ENCODE assay signal across 30 cellular contexts in the genomic region with DNA sequence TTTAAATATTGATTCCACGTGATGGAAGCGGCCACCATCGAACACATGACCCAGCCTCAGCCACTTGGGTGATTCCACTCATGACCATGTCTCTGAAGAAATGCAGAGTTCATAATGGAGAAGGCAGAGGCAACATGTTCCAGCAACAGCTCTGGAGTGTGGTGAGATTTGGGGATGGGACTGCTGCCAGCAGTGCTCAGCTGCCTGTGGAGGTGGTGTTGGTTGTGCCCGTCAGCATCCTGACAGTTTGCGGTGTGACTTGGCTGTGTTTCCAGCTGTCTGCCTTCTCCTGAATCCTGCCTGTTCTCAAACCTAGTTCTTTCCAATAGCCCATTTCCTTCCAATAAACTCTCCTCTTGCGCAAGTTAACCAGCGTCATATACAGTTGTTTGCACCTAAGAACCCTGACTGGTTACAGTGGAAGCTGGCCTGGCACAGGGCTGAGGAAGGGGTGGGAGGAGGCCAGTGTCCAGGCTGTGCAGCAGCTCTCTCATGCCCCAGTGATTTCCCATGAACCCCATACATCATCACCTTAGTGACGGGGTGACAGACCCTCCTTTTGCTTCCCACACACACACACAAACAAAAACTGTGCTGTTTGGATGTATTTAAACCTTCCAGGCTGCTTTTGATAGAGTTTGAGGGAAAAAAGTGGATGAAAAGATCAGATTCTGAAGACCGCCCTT. TPM values are rescaled to one million over a fixed set of nuclear protein-coding genes. Genes with fewer than 3 reads are reported as not detected.
A peak's percentile ranks its signal among the peaks of the same experiment; 100 is the strongest.
DNase-seq lines count a peak whose midpoint lies in the region; ATAC-seq, FAIRE-seq and TF ChIP-seq lines count a peak whose summit lies in the region.
"Had no signal": no experiment of that assay in that cellular context is flagged by ENCODE, and none has a peak within 500 bp of the region (broad histone marks: within the 10 kb centered on the region; RNA-seq: fewer than 3 reads in every experiment).

No MANE protein-coding gene starts in this region.

- H2BK5ac ChIP-seq in H1 (ENCODE audit: low read depth, low read length), result no peak overlapping the region

- H2AFZ ChIP-seq in H1 (ENCODE audit: low read length), result peak overlapping the region; percentile 75; the same call in 1 of the 2 replicates

- no peak overlapping the region for H3K18ac ChIP-seq in H1 (ENCODE audit: extremely low read depth, low read length)

- H3K9ac ChIP-seq in H1 (replicated peaks in 1 of 4; ENCODE audit: extremely low read depth in 1 of 4, low read depth in 3 of 4, low read length in 3 of 4), result no peak overlapping the region
- H3K9ac ChIP-seq: BLaER1 had no signal

- no peak overlapping the region; the same call in 1 of the 2 replicates for H2BK15ac ChIP-seq in H1 (ENCODE audit: low read length)

- FAIRE-seq in H1 (lab: Jason Lieb, UNC), result no peak
- FAIRE-seq: G401.6 had no signal

- H3K4me2 ChIP-seq in H1 (ENCODE audit: insufficient read depth in 1 of 2, low read depth in 2 of 2, low read length in 2 of 2), result no peak overlapping the region
- H3K4me2 ChIP-seq: BLaER1 had no signal

- H2BK20ac ChIP-seq in H1 (ENCODE audit: low read length), result no peak overlapping the region

- H3K23ac ChIP-seq in H1 (ENCODE audit: insufficient read length), result no peak overlapping the region

- no peak overlapping the region for H3K4ac ChIP-seq in H1 (replicated peaks; ENCODE audit: insufficient read length, low read depth, low read length)

- H4K5ac ChIP-seq in H1 (ENCODE audit: insufficient read length, low read depth, low read length), result no peak overlapping the region

- no peak overlapping the region for H2AK5ac ChIP-seq in H1 (ENCODE audit: low read depth, low read length)

- TF ChIP-seq POLR2A in H1 (IDR thresholded peaks at IDR 0.05; ENCODE audit: control extremely low read depth in 1 of 2, low read depth in 2 of 2, low read length in 2 of 2), result no peak

- DNase-seq in HuH-7 (ENCODE audit: low spot score) (peak; percentile 10), MV-4-11 (lab: John Stamatoyannopoulos, UW) (peak; percentile 4), H1 (ENCODE audit: low read depth in 1 of 2, low spot score in 2 of 2) (no peak), myocyte (ENCODE audit: low read depth) (peak; percentile 38), HUDEP-2 (lab: John Stamatoyannopoulos, UW; ENCODE audit: unreplicated experiment in 76 of 76) (no peak), NCI-H1048 (lab: John Stamatoyannopoulos, UW) (no peak)
- no peak for DNase-seq in activated T-cell treated with anti-CD3 and anti-CD28 coated beads, Interleukin-2, amount 50 U/mL, for 4 hours
- DNase-seq: activated B cell treated with CpG ODN at 0.5 μM for 24 hours; activated CD8-positive, alpha-beta memory T cell treated with anti-CD3 and anti-CD28 coated beads, Interleukin-2, amount 10 ng/mL, durations not matched to agents 7 days and 5 days; activated naive CD4-positive, alpha-beta T cell treated with anti-CD3 and anti-CD28 coated beads, Interleukin-2, amount 10 ng/mL, durations not matched to agents 7 days and 5 days; dermis blood vessel endothelial cell; H7; MM.1S; NCI-H1694; NCI-H2171; NCI-H524 treated with DMSO at 0.1 percent for 48 hours; SHP77 treated with DMSO at 0.1 percent for 48 hours; stimulated activated CD4-positive, alpha-beta T cell treated with anti-CD3 and anti-CD28 coated beads, Interleukin-4, amount 100 ng/mL, for 24 hours; substantia nigra; upper lobe of left lung had no signal

- H3K4me3 ChIP-seq in H1 (ENCODE audit: extremely low read depth in 1 of 4, insufficient read depth in 2 of 4, low read depth in 3 of 4, low read length in 4 of 4), result no peak overlapping the region
- H3K4me3 ChIP-seq: BLaER1, upper lobe of left lung had no signal

- no peak for TF ChIP-seq EP300 in H1 (IDR thresholded peaks at IDR 0.05; ENCODE audit: borderline replicate concordance in 1 of 2, low read depth in 2 of 2, low read length in 2 of 2)

- H4K20me1 ChIP-seq in H1 (replicated peaks in 1 of 2; ENCODE audit: control insufficient read depth in 1 of 2, insufficient read depth in 2 of 2, low read length in 2 of 2), result no peaks in the 10 kb centered on the region
- H4K20me1 ChIP-seq: BLaER1 had no signal

- no peaks in the 10 kb centered on the region for H3K9me3 ChIP-seq in H1 (ENCODE audit: insufficient read depth in 2 of 2, low read depth in 1 of 2, low read length in 1 of 2)
- H3K9me3 ChIP-seq: BLaER1, upper lobe of left lung had no signal

- H2BK12ac ChIP-seq in H1 (ENCODE audit: low read depth, low read length), result no peak overlapping the region

- no peak overlapping the region for H2BK120ac ChIP-seq in H1 (replicated peaks; ENCODE audit: low read depth, low read length)

- whole genome bisulfite sequencing in H1 (ENCODE audit: extremely low coverage in 1 of 2, insufficient coverage in 1 of 2, insufficient read length in 1 of 2, insufficient replicate concordance in 2 of 2, low coverage in 1 of 2, low lambda C conversion rate in 2 of 2, missing lambda C conversion rate in 1 of 2), 2 experiments, result 90% methylated on average over 9 of the region's 9 CpGs; no CpG with 5 or more reads in 1 of the 2 experiments

- H3K14ac ChIP-seq in H1 (ENCODE audit: insufficient read length), result no peak overlapping the region

- no peaks in the 10 kb centered on the region for H3K4me1 Mint-ChIP-seq in activated T-cell treated with anti-CD3 and anti-CD28 coated beads, Interleukin-2, amount 50 U/mL, for 4 hours (ENCODE audit: low read depth)
- H3K4me1 Mint-ChIP-seq: activated B cell treated with CpG ODN at 0.5 μM for 24 hours; activated CD8-positive, alpha-beta memory T cell treated with anti-CD3 and anti-CD28 coated beads, Interleukin-2, amount 10 ng/mL, durations not matched to agents 7 days and 5 days; activated naive CD4-positive, alpha-beta T cell treated with anti-CD3 and anti-CD28 coated beads, Interleukin-2, amount 10 ng/mL, durations not matched to agents 7 days and 5 days; central memory CD8-positive, alpha-beta T cell; stimulated activated effector memory CD8-positive, alpha-beta T cell treated with anti-CD3 and anti-CD28 coated beads, Interleukin-12 subunit alpha, Interleukin-12 subunit beta, amount 100 ng/mL, for 72 hours had no signal

- no peaks in the 10 kb centered on the region for H3K36me3 ChIP-seq in H1 (ENCODE audit: control insufficient read depth in 2 of 4, insufficient read depth in 4 of 4, low read length in 3 of 4)
- H3K36me3 ChIP-seq: BLaER1, upper lobe of left lung had no signal

- CTCF ChIA-PET in H1 (lab: Charles Lee; ENCODE audit: partially characterized antibody), result interaction anchor here (0.5 to 1.0 kb wide), 3 partner anchors 52 to 425 kb away, joined by 3 read pairs; no protein-coding TSS in a partner anchor

- POLR2A ChIA-PET in H1 (lab: Charles Lee; ENCODE audit: partially characterized antibody), result interaction anchor here (0.6 kb wide), 1 partner anchor 285 kb away, joined by 5 read pairs; a partner anchor contains a TSS

- no peaks in the 10 kb centered on the region for H3K36me3 Mint-ChIP-seq in activated T-cell treated with anti-CD3 and anti-CD28 coated beads, Interleukin-2, amount 50 U/mL, for 4 hours (ENCODE audit: insufficient read depth)
- H3K36me3 Mint-ChIP-seq: activated CD8-positive, alpha-beta memory T cell treated with anti-CD3 and anti-CD28 coated beads, Interleukin-2, amount 10 ng/mL, durations not matched to agents 7 days and 5 days; activated naive CD4-positive, alpha-beta T cell treated with anti-CD3 and anti-CD28 coated beads, Interleukin-2, amount 10 ng/mL, durations not matched to agents 7 days and 5 days; stimulated activated effector memory CD8-positive, alpha-beta T cell treated with anti-CD3 and anti-CD28 coated beads, Interleukin-12 subunit alpha, Interleukin-12 subunit beta, amount 100 ng/mL, for 72 hours had no signal

- H3K79me2 ChIP-seq in H1 (ENCODE audit: control insufficient read depth in 1 of 2, insufficient read depth in 2 of 2, low read length in 2 of 2), result no peaks in the 10 kb centered on the region

- ATAC-seq in activated T-cell treated with anti-CD3 and anti-CD28 coated beads, Interleukin-2, amount 50 U/mL, for 4 hours, result no peak
- ATAC-seq: activated CD8-positive, alpha-beta memory T cell treated with anti-CD3 and anti-CD28 coated beads, Interleukin-2, amount 10 ng/mL, durations not matched to agents 7 days and 5 days; Panc1; sciatic nerve; stimulated activated effector memory CD8-positive, alpha-beta T cell treated with anti-CD3 and anti-CD28 coated beads, Interleukin-12 subunit alpha, Interleukin-12 subunit beta, amount 100 ng/mL, for 72 hours had no signal

- H3K9me3 Mint-ChIP-seq in activated T-cell treated with anti-CD3 and anti-CD28 coated beads, Interleukin-2, amount 50 U/mL, for 4 hours, result no peaks in the 10 kb centered on the region
- H3K9me3 Mint-ChIP-seq: activated B cell treated with CpG ODN at 0.5 μM for 24 hours; activated naive CD4-positive, alpha-beta T cell treated with anti-CD3 and anti-CD28 coated beads, Interleukin-2, amount 10 ng/mL, durations not matched to agents 7 days and 5 days; stimulated activated effector memory CD8-positive, alpha-beta T cell treated with anti-CD3 and anti-CD28 coated beads, Interleukin-12 subunit alpha, Interleukin-12 subunit beta, amount 100 ng/mL, for 72 hours had no signal

- H3K79me1 ChIP-seq in H1 (ENCODE audit: low read depth, low read length), result no peaks in the 10 kb centered on the region

- H3K4me3 Mint-ChIP-seq in activated T-cell treated with anti-CD3 and anti-CD28 coated beads, Interleukin-2, amount 50 U/mL, for 4 hours, result no peak overlapping the region
- H3K4me3 Mint-ChIP-seq: activated B cell treated with CpG ODN at 0.5 μM for 24 hours; activated CD8-positive, alpha-beta memory T cell treated with anti-CD3 and anti-CD28 coated beads, Interleukin-2, amount 10 ng/mL, durations not matched to agents 7 days and 5 days; activated naive CD4-positive, alpha-beta T cell treated with anti-CD3 and anti-CD28 coated beads, Interleukin-2, amount 10 ng/mL, durations not matched to agents 7 days and 5 days; central memory CD8-positive, alpha-beta T cell; stimulated activated effector memory CD8-positive, alpha-beta T cell treated with anti-CD3 and anti-CD28 coated beads, Interleukin-12 subunit alpha, Interleukin-12 subunit beta, amount 100 ng/mL, for 72 hours had no signal

- no peak for TF ChIP-seq CTCF in H1 (IDR thresholded peaks at IDR 0.05; ENCODE audit: control extremely low read depth in 1 of 3, insufficient read depth in 1 of 3, low read depth in 1 of 3, low read length in 3 of 3)

- no peaks in the 10 kb centered on the region for H3K23me2 ChIP-seq in H1 (ENCODE audit: low read depth, low read length)

- H3K4me1 ChIP-seq in H1 (replicated peaks in 1 of 4; ENCODE audit: control insufficient read depth in 3 of 4, insufficient read depth in 4 of 4, low read length in 3 of 4), result no peaks in the 10 kb centered on the region
- H3K4me1 ChIP-seq: upper lobe of left lung had no signal

- H3K27me3 Mint-ChIP-seq in activated T-cell treated with anti-CD3 and anti-CD28 coated beads, Interleukin-2, amount 50 U/mL, for 4 hours (ENCODE audit: low read depth), result peaks cover 6% of the 10 kb centered on the region
- H3K27me3 Mint-ChIP-seq: activated naive CD4-positive, alpha-beta T cell treated with anti-CD3 and anti-CD28 coated beads, Interleukin-2, amount 10 ng/mL, durations not matched to agents 7 days and 5 days had no signal

- H3K27me3 ChIP-seq in H1 (replicated peaks in 1 of 4; ENCODE audit: control insufficient read depth in 3 of 4, extremely low read depth in 1 of 4, insufficient read depth in 3 of 4, low read length in 3 of 4), result no peaks in the 10 kb centered on the region
- H3K27me3 ChIP-seq: BLaER1, upper lobe of left lung had no signal

- no peak overlapping the region for H4K91ac ChIP-seq in H1 (replicated peaks; ENCODE audit: insufficient read length, low read length)

- peak overlapping the region; percentile 59; the same call in 1 of the 2 replicates for H4K8ac ChIP-seq in H1 (ENCODE audit: extremely low read depth, insufficient read depth, low read length)

- H3K27ac ChIP-seq in H1 (ENCODE audit: low read depth, low read length), result no peak overlapping the region
- H3K27ac ChIP-seq: BLaER1, upper lobe of left lung had no signal

- H3K56ac ChIP-seq in H1 (replicated peaks; ENCODE audit: insufficient read length, low read depth, low read length), result no peak overlapping the region

- no peak for TF ChIP-seq RAD21 in H1 (IDR thresholded peaks at IDR 0.05 in 1 of 2, conservative IDR thresholded peaks at IDR 0.05 in 1 of 2; ENCODE audit: low read depth in 2 of 2, low read length in 2 of 2)

RNA-seq across cellular contexts. Expression of a gene that starts 22.0 kb away (rescaled TPM):
- not detected in 2 replicates for total RNA-seq in H1 (2021; fragmentation: NEBNext Ultra II Directional; extraction: Animal tissue kit (Norgen Biotek cat#: 25700))
- not detected in 2 replicates for polyA plus RNA-seq in H1 (2011; rRNA removed)
- polyA plus RNA-seq in H1 (2011; cell fraction: cytosol; rRNA removed), result not detected
- not detected for polyA plus RNA-seq in H1 (2011; cell fraction: nucleus; rRNA removed)
- polyA plus RNA-seq in H1 (2012, experiment 1 of 2), result not detected in 4 replicates
- polyA plus RNA-seq in H1 (2012, experiment 2 of 2), result not detected
- polyA plus RNA-seq in H1 (2013, experiment 1 of 2), result not detected
- polyA plus RNA-seq in H1 (2013, experiment 2 of 2), result not detected
- polyA minus RNA-seq in H1 (2011; rRNA and poly(A)+ RNA removed), result not detected in 2 replicates
- polyA minus RNA-seq in H1 (2011; cell fraction: cytosol; rRNA and poly(A)+ RNA removed), result not detected
- polyA minus RNA-seq in H1 (2011; cell fraction: nucleus; rRNA and poly(A)+ RNA removed), result not detected
- not detected in 2 replicates for total RNA-seq in myocyte
- not detected for polyA plus RNA-seq in myocyte (2012)
- total RNA-seq in activated T-cell treated with anti-CD3 and anti-CD28 coated beads, Interleukin-2, amount 50 U/mL, for 4 hours, result not detected
- total RNA-seq: activated B cell treated with CpG ODN at 0.5 μM for 24 hours; activated CD8-positive, alpha-beta memory T cell treated with anti-CD3 and anti-CD28 coated beads, Interleukin-2, amount 10 ng/mL, durations not matched to agents 7 days and 5 days; dermis blood vessel endothelial cell; H7; kidney epithelial cell; lung microvascular endothelial cell; mucosa of gallbladder; sciatic nerve; upper lobe of left lung had no signal
- polyA plus RNA-seq: neural cell had no signal

RNA-seq across cellular contexts. Expression of a gene that starts 42.8 kb away (rescaled TPM):
- not detected in 2 replicates for total RNA-seq in H1 (2021; fragmentation: NEBNext Ultra II Directional; extraction: Animal tissue kit (Norgen Biotek cat#: 25700))
- polyA plus RNA-seq in H1 (2011; rRNA removed), result not detected in 2 replicates
- not detected for polyA plus RNA-seq in H1 (2011; cell fraction: cytosol; rRNA removed)
- not detected for polyA plus RNA-seq in H1 (2011; cell fraction: nucleus; rRNA removed)
- polyA plus RNA-seq in H1 (2012, experiment 1 of 2), result not detected in 4 replicates
- not detected for polyA plus RNA-seq in H1 (2012, experiment 2 of 2)
- not detected for polyA plus RNA-seq in H1 (2013, experiment 1 of 2)
- not detected for polyA plus RNA-seq in H1 (2013, experiment 2 of 2)
- not detected in 2 replicates for polyA minus RNA-seq in H1 (2011; rRNA and poly(A)+ RNA removed)
- not detected for polyA minus RNA-seq in H1 (2011; cell fraction: cytosol; rRNA and poly(A)+ RNA removed)
- not detected for polyA minus RNA-seq in H1 (2011; cell fraction: nucleus; rRNA and poly(A)+ RNA removed)
- not detected in 2 replicates for total RNA-seq in myocyte
- polyA plus RNA-seq in myocyte (2012), result not detected
- not detected for total RNA-seq in activated T-cell treated with anti-CD3 and anti-CD28 coated beads, Interleukin-2, amount 50 U/mL, for 4 hours
- total RNA-seq: activated B cell treated with CpG ODN at 0.5 μM for 24 hours; activated CD8-positive, alpha-beta memory T cell treated with anti-CD3 and anti-CD28 coated beads, Interleukin-2, amount 10 ng/mL, durations not matched to agents 7 days and 5 days; dermis blood vessel endothelial cell; H7; kidney epithelial cell; lung microvascular endothelial cell; mucosa of gallbladder; sciatic nerve; upper lobe of left lung had no signal
- polyA plus RNA-seq: neural cell had no signal

Comparison
In these comparisons a context has a peak if more than half of its experiments do, and no peak if none do; other contexts are left out.
1. DNase-seq: peak in HuH-7 (single experiment), MV-4-11 (single experiment) and myocyte (single experiment); none in H1 (0 of 2), HUDEP-2 (0 of 76), activated T-cell treated with anti-CD3 and anti-CD28 coated beads, Interleukin-2, amount 50 U/mL, for 4 hours (single experiment) and NCI-H1048 (single experiment).